Comparison of ENCODE assay signal across 1 cellular context in the genomic region with DNA sequence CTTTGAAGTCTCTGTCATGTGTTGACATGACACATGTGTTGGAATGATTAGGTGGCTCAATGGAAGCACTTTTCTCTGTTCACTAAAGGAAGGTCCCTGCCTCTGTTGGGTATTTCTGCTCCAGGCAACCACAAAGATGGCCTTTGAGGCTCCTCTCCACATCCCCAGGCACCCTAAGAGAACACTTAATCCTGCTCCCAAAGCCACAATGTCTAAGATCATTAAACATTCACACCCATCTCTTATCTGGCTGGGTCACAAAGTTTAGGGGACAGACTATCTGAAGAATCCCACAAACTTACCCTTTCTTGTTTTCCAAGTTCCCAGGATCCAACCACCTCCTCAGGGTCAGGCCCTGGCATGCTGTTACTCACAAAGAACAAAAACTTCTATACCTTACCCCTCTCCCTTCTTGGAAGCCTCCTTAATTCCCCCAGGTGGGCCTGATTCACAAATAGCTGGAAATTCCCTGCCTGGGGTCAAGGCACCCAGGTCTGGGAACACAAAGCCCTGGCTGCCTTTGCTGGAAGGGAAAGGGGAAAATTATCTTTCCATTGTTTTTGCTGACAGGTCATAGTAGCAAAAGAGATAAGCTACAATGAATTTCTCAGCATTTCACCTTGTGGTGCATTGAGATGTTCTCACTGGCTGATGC.
TF ChIP-seq lines count a peak whose summit lies in the region.

No MANE protein-coding gene starts in this region.

TF ChIP-seq in IMR-90, 13 proteins besides CTCF, POLR2A, EP300 and RAD21 (continued from another document):
- TF ChIP-seq MAFK (IDR thresholded peaks at IDR 0.05; ENCODE audit: low read depth, low read length), result no peak
- TF ChIP-seq CEBPB (IDR thresholded peaks at IDR 0.05; ENCODE audit: low read depth, low read length), result no peak
- no peak for TF ChIP-seq RFX5 (IDR thresholded peaks at IDR 0.05; ENCODE audit: low read depth, low read length)
- TF ChIP-seq CHD1 (IDR thresholded peaks at IDR 0.05; ENCODE audit: low read depth, low read length), result no peak
TF ChIP-seq in IMR-90: peak in this region for 0.
